10 cellular contexts compared by ENCODE assay signal in genomic region chr6:33584700-33585402, GRCh38. TPM values are rescaled to one million over a fixed set of nuclear protein-coding genes. Genes with fewer than 3 reads are reported as not detected.
DNase-seq lines count a peak whose midpoint lies in the region; ATAC-seq and TF ChIP-seq lines count a peak whose summit lies in the region.
"Had no signal": no experiment of that assay in that cellular context is flagged by ENCODE, and none has a peak within 500 bp of the region (broad histone marks: within the 10 kb centered on the region; RNA-seq: fewer than 3 reads in every experiment).

No MANE protein-coding gene starts in this region.

- peak overlapping the region; percentile 43 for H2AK5ac ChIP-seq in mesendoderm (ENCODE audit: low read length)

- ATAC-seq in CD4-positive, CD25-positive, alpha-beta regulatory T cell (ENCODE audit: low read depth in 2 of 2) = no peak
- no peak for ATAC-seq in GM18868 (IDR thresholded peaks at IDR 0.05; ENCODE audit: unreplicated experiment)

- no peaks in the 10 kb centered on the region for H3K79me1 ChIP-seq in mesendoderm (ENCODE audit: low read length)

- TF ChIP-seq CTCF in GM12864 (IDR thresholded peaks at IDR 0.05; ENCODE audit: low read depth, low read length, missing control alignments) (no peak), WI38 (IDR thresholded peaks at IDR 0.05; ENCODE audit: low read depth, low read length) (peak; percentile 3; the same call in 1 of the 2 replicates)

- no peak overlapping the region for H2BK5ac ChIP-seq in mesendoderm (ENCODE audit: low read length)

- H3K4me3 ChIP-seq in CD4-positive, CD25-positive, alpha-beta regulatory T cell (ENCODE audit: low read depth, low read length) = no peak overlapping the region
- H3K4me3 ChIP-seq in GM12864 (ENCODE audit: low read depth, low read length) = peak overlapping the region; percentile 35
- no peak overlapping the region for H3K4me3 ChIP-seq in WI38 (ENCODE audit: low read depth, low read length)
- no peak overlapping the region for H3K4me3 ChIP-seq in mesendoderm (ENCODE audit: low read length)

- H3K36me3 Mint-ChIP-seq in CD4-positive, CD25-positive, alpha-beta regulatory T cell = no peaks in the 10 kb centered on the region

- no peak overlapping the region for H3K9ac ChIP-seq in mesendoderm (ENCODE audit: low read length)

- peaks cover 4 to 21% (median 10%) of the 10 kb centered on the region in 4 donors for H3K4me1 Mint-ChIP-seq in CD4-positive, CD25-positive, alpha-beta regulatory T cell

- H3K4me3 Mint-ChIP-seq in CD4-positive, CD25-positive, alpha-beta regulatory T cell = peak overlapping the region in 1 of 4 donors; percentile 29

- no CpG with 5 or more reads among the region's 11 CpGs for WGBS in mesendoderm (ENCODE audit: extremely low coverage, insufficient coverage, low lambda C conversion rate)

- no peaks in the 10 kb centered on the region for H3K9me3 Mint-ChIP-seq in CD4-positive, CD25-positive, alpha-beta regulatory T cell

- H2BK120ac ChIP-seq in mesendoderm (ENCODE audit: low read depth, low read length) = no peak overlapping the region

- no peaks in the 10 kb centered on the region for H3K79me2 ChIP-seq in mesendoderm (ENCODE audit: control insufficient read depth, insufficient read depth, low read length)

- H3K56ac ChIP-seq in mesendoderm (ENCODE audit: low read length) = no peak overlapping the region

- H3K27ac Mint-ChIP-seq in CD4-positive, CD25-positive, alpha-beta regulatory T cell = peak overlapping the region; percentile 15 to 89 (median 53)

- no peak overlapping the region for H3K4ac ChIP-seq in mesendoderm (ENCODE audit: low read depth, low read length)

- DNase-seq in CD4-positive, CD25-positive, alpha-beta regulatory T cell = no peak
- no peak for DNase-seq in GM12864 (ENCODE audit: low read depth)
- no peak for DNase-seq in mesendoderm
- no peak for DNase-seq in SW480 (ENCODE audit: low spot score)
- no peak for DNase-seq in caudate nucleus (lab: John Stamatoyannopoulos, UW)
- DNase-seq in effector CD8-positive, alpha-beta T cell (lab: John Stamatoyannopoulos, UW) = no peak

- no peaks in the 10 kb centered on the region for H3K36me3 ChIP-seq in CD4-positive, CD25-positive, alpha-beta regulatory T cell (ENCODE audit: control insufficient read depth, insufficient read depth, low read length)
- H3K36me3 ChIP-seq in mesendoderm (ENCODE audit: control insufficient read depth, insufficient read depth, low read length) = no peaks in the 10 kb centered on the region
- H3K36me3 ChIP-seq: thoracic aorta had no signal

- H3K23ac ChIP-seq in mesendoderm (ENCODE audit: low read length) = no peak overlapping the region

- H3K27me3 Mint-ChIP-seq in CD4-positive, CD25-positive, alpha-beta regulatory T cell = no peaks in the 10 kb centered on the region

- H3K9me3 ChIP-seq in CD4-positive, CD25-positive, alpha-beta regulatory T cell (ENCODE audit: control insufficient read depth in 2 of 2, low read length in 2 of 2) = no peaks in the 10 kb centered on the region
- H3K9me3 ChIP-seq: thoracic aorta had no signal

- H4K8ac ChIP-seq in mesendoderm (ENCODE audit: low read depth, low read length) = no peak overlapping the region

- no peak overlapping the region for H2BK15ac ChIP-seq in mesendoderm (replicated peaks; ENCODE audit: low read depth)

- no peak overlapping the region for H4K5ac ChIP-seq in mesendoderm (ENCODE audit: low read length)

- no peaks in the 10 kb centered on the region for H3K27me3 ChIP-seq in CD4-positive, CD25-positive, alpha-beta regulatory T cell (ENCODE audit: control insufficient read depth, insufficient read depth, low read length)
- no peaks in the 10 kb centered on the region for H3K27me3 ChIP-seq in mesendoderm (ENCODE audit: insufficient read depth, low read length, poor library complexity)

- peaks cover 13% of the 10 kb centered on the region for H3K4me1 ChIP-seq in CD4-positive, CD25-positive, alpha-beta regulatory T cell (ENCODE audit: control insufficient read depth, insufficient read depth, low read length, poor library complexity, severe bottlenecking)
- peaks cover 1% of the 10 kb centered on the region for H3K4me1 ChIP-seq in mesendoderm (ENCODE audit: control insufficient read depth, low read depth, low read length)

- no peak overlapping the region for H3K18ac ChIP-seq in mesendoderm (ENCODE audit: low read length)

- no peak overlapping the region for H3K4me2 ChIP-seq in mesendoderm (ENCODE audit: low read length)

- peak overlapping the region; percentile 68 for H3K27ac ChIP-seq in CD4-positive, CD25-positive, alpha-beta regulatory T cell (ENCODE audit: insufficient read depth, low read length, poor library complexity, severe bottlenecking)
- H3K27ac ChIP-seq in mesendoderm (ENCODE audit: low read depth, low read length) = no peak overlapping the region
- H3K27ac ChIP-seq in caudate nucleus (ENCODE audit: low read depth, low read length) = no peak overlapping the region
- H3K27ac ChIP-seq: epithelial cell of prostate, thoracic aorta had no signal

RNA-seq across cellular contexts. Expression of gene BAK1, which starts 4.8 kb away (rescaled TPM):
- 41.7 TPM for total RNA-seq in CD4-positive, CD25-positive, alpha-beta regulatory T cell
- polyA plus RNA-seq in CD4-positive, CD25-positive, alpha-beta regulatory T cell = 10 to 100 TPM; 38.1 to 66.3 (median 54.4) TPM
- polyA plus RNA-seq in mesendoderm (2013, experiment 1 of 2) = 20.5 TPM
- polyA plus RNA-seq in mesendoderm (2013, experiment 2 of 2) = 21.1 TPM

RNA-seq across cellular contexts. Expression of gene ITPR3, which starts 36.3 kb away (rescaled TPM):
- 54.5 TPM for total RNA-seq in CD4-positive, CD25-positive, alpha-beta regulatory T cell
- polyA plus RNA-seq in CD4-positive, CD25-positive, alpha-beta regulatory T cell = 1 to 10 TPM; 1.3 to 2.2 (median 1.9) TPM
- polyA plus RNA-seq in mesendoderm (2013, experiment 1 of 2) = 9.8 TPM
- 9.6 TPM for polyA plus RNA-seq in mesendoderm (2013, experiment 2 of 2)
